In the genomic region with DNA sequence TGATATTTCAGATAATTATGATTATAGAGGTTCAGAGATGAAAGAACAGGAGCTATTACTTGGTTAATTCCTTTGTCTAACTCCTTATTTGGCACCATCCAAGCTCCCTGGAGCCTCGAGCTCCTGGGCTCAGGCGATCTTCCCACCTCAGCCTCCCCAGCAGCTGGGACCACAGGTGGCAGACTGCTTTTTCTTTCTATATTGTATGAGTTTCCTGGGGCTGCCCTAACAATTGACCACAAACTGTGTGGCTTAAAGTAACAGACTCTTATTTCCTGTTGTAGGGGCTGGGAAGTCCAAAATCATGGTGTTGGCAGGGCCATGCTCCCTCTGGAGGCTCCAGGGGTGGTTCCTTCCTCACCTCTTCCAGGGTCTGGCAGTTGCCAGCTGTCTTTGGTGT, we compare ENCODE assay signal across 26 cellular contexts.
"Had no signal": no experiment of that assay in that cellular context is flagged by ENCODE, and none has a peak within 500 bp of the region (broad histone marks: within the 10 kb centered on the region; RNA-seq: fewer than 3 reads in every experiment).

No MANE protein-coding gene starts in this region.

- ATAC-seq: natural killer cell; psoas muscle; right cardiac atrium; right lobe of liver; stimulated activated memory B cell treated with anti-CD40 and anti-IgM and Interleukin-4, amounts not matched to agents 10 μg/mL and 1 μg/mL and 100 μg/mL, for 72 hours; stimulated activated naive CD8-positive, alpha-beta T cell treated with anti-CD3 and anti-CD28 coated beads, Interleukin-15, amount 100 ng/mL, for 72 hours; stimulated activated naive CD8-positive, alpha-beta T cell treated with anti-CD3 and anti-CD28 coated beads, Interleukin-15, Interleukin-2, amounts not matched to agents 100 U/mL and 50 U/mL, for 24 hours; upper lobe of right lung had no signal

- DNase-seq: natural killer cell; occipital lobe; ovary; posterior cingulate gyrus; psoas muscle; right cardiac atrium; right lobe of liver; sigmoid colon; small intestine; stimulated activated CD4-positive, alpha-beta T cell treated with anti-CD3 and anti-CD28 coated beads, Interleukin-15, amount 100 ng/mL, for 24 hours; stimulated activated CD4-positive, alpha-beta T cell treated with anti-CD3 and anti-CD28 coated beads, Interleukin-2, amount 100 ng/mL, for 24 hours; stimulated activated CD4-positive, alpha-beta T cell treated with anti-CD3 and anti-CD28 coated beads, Interleukin-2, amount 100 ng/mL, for 48 hours; stimulated activated CD4-positive, alpha-beta T cell treated with anti-CD3 and anti-CD28 coated beads, Interleukin-4, amount 100 ng/mL, for 24 hours; stimulated activated naive CD4-positive, alpha-beta T cell; stimulated activated naive CD8-positive, alpha-beta T cell treated with anti-CD3 and anti-CD28 coated beads, Interleukin-15, amount 100 ng/mL, for 72 hours; stimulated activated naive CD8-positive, alpha-beta T cell treated with anti-CD3 and anti-CD28 coated beads, Interleukin-15, Interleukin-2, amounts not matched to agents 100 U/mL and 50 U/mL, for 24 hours; substantia nigra; testis; tibial artery; transverse colon; upper lobe of right lung; uterus had no signal

- H3K4me1 ChIP-seq: neural progenitor cell, parathyroid adenoma, psoas muscle, right lobe of liver, sigmoid colon, suprapubic skin, testis, tibial artery, transverse colon, upper lobe of right lung, uterus had no signal

- H3K27ac ChIP-seq: neural progenitor cell, ovary, parathyroid adenoma, psoas muscle, right lobe of liver, sigmoid colon, suprapubic skin, testis, tibial artery, transverse colon, upper lobe of right lung, uterus had no signal

- H2AFZ ChIP-seq: neural progenitor cell, parathyroid adenoma had no signal

- H3K36me3 ChIP-seq: neural progenitor cell, ovary, right lobe of liver, sigmoid colon, suprapubic skin, tibial artery, transverse colon, upper lobe of right lung, uterus had no signal

- H3K79me2 ChIP-seq: parathyroid adenoma had no signal

- H3K9me3 ChIP-seq: ovary, psoas muscle, right lobe of liver, sigmoid colon, suprapubic skin, testis, tibial artery, transverse colon, upper lobe of right lung, uterus had no signal

- H3K4me3 ChIP-seq: neural progenitor cell, ovary, psoas muscle, right lobe of liver, sigmoid colon, suprapubic skin, testis, tibial artery, transverse colon, upper lobe of right lung, uterus had no signal

- FAIRE-seq: small intestine had no signal

- H3K9ac ChIP-seq: neural progenitor cell, parathyroid adenoma had no signal

- H3K4me2 ChIP-seq: neural progenitor cell had no signal

- H3K27me3 ChIP-seq: neural progenitor cell, ovary, right lobe of liver, sigmoid colon, suprapubic skin, testis, transverse colon, upper lobe of right lung, uterus had no signal
